ENCODE assay signal across 1 cellular context in genomic region chr20:62752671-62753501, GRCh38.
TF ChIP-seq lines count a peak whose summit lies in the region.

No MANE protein-coding gene starts in this region.

TF ChIP-seq in HepG2, 621 proteins besides CTCF, POLR2A, EP300 and RAD21 (continued from another document and continues in another):
- TF ChIP-seq ARID4A (CRISPR knock-in tag; IDR thresholded peaks at IDR 0.05; ENCODE audit: borderline replicate concordance) = peak; percentile 6; the same call in 1 of the 2 replicates
- TF ChIP-seq ZNF746 (CRISPR knock-in tag; IDR thresholded peaks at IDR 0.05) = 0 out of 2 replicates have a peak, but pooled peaks have one; percentile 53
- no peak for TF ChIP-seq DMAP1 (CRISPR knock-in tag; IDR thresholded peaks at IDR 0.05)
- TF ChIP-seq NR2F6 (IDR thresholded peaks at IDR 0.05) = no peak
- TF ChIP-seq NR2F6 (CRISPR knock-in tag; IDR thresholded peaks at IDR 0.05) = 0 out of 2 replicates have a peak, but pooled peaks have one; percentile 13
- TF ChIP-seq ZNF652 (CRISPR knock-in tag; IDR thresholded peaks at IDR 0.05; ENCODE audit: borderline replicate concordance, low read depth) = no peak
- no peak for TF ChIP-seq ZNF468 (CRISPR knock-in tag; IDR thresholded peaks at IDR 0.05)
- TF ChIP-seq MEIS2 (CRISPR knock-in tag; IDR thresholded peaks at IDR 0.05) = no peak; the same call in 1 of the 2 replicates
- 0 out of 2 replicates have a peak, but pooled peaks have one; percentile 48 for TF ChIP-seq ZNF776 (CRISPR knock-in tag; IDR thresholded peaks at IDR 0.05)
- TF ChIP-seq TRIM24 (CRISPR knock-in tag; IDR thresholded peaks at IDR 0.05) = no peak
- no peak for TF ChIP-seq ZNF768 (CRISPR knock-in tag; IDR thresholded peaks at IDR 0.05)
- TF ChIP-seq SIN3B (IDR thresholded peaks at IDR 0.05; ENCODE audit: low read length) = no peak
- no peak for TF ChIP-seq NR2F2 (IDR thresholded peaks at IDR 0.05; ENCODE audit: borderline replicate concordance, low read depth)
- TF ChIP-seq ZNF883 (CRISPR knock-in tag; IDR thresholded peaks at IDR 0.05; ENCODE audit: not compliant biosample characterization) = peak; percentile 33
- TF ChIP-seq CBX1 (IDR thresholded peaks at IDR 0.05; ENCODE audit: low read depth) = no peak
- TF ChIP-seq AGO1 (IDR thresholded peaks at IDR 0.05; ENCODE audit: low read depth, low read length, poor library complexity, severe bottlenecking) = no peak
- TF ChIP-seq PHF20 (CRISPR knock-in tag; IDR thresholded peaks at IDR 0.05) = no peak
- no peak for TF ChIP-seq ZFP1 (CRISPR knock-in tag; IDR thresholded peaks at IDR 0.05)
- no peak for TF ChIP-seq FOXM1 (CRISPR knock-in tag; IDR thresholded peaks at IDR 0.05)
- TF ChIP-seq GFI1 (CRISPR knock-in tag; IDR thresholded peaks at IDR 0.05; ENCODE audit: borderline replicate concordance) = no peak
- TF ChIP-seq NCOA2 (CRISPR knock-in tag; IDR thresholded peaks at IDR 0.05) = 0 out of 2 replicates have a peak, but pooled peaks have one; percentile 16
- no peak for TF ChIP-seq MIER3 (CRISPR knock-in tag; IDR thresholded peaks at IDR 0.05; ENCODE audit: borderline replicate concordance)
- TF ChIP-seq NRL (CRISPR knock-in tag; IDR thresholded peaks at IDR 0.05; ENCODE audit: borderline replicate concordance) = peak; percentile 58
- no peak for TF ChIP-seq ESRRA (CRISPR knock-in tag; IDR thresholded peaks at IDR 0.05; ENCODE audit: low read depth)
- TF ChIP-seq ZNF619 (CRISPR knock-in tag; IDR thresholded peaks at IDR 0.05) = no peak
- TF ChIP-seq ATF7 (IDR thresholded peaks at IDR 0.05) = no peak
- no peak for TF ChIP-seq ATF7 (CRISPR knock-in tag; IDR thresholded peaks at IDR 0.05)
- TF ChIP-seq ZNF224 (CRISPR knock-in tag; IDR thresholded peaks at IDR 0.05) = no peak
- no peak for TF ChIP-seq ATF7-NPFF (CRISPR knock-in tag; IDR thresholded peaks at IDR 0.05; ENCODE audit: low read depth)
- peak; percentile 55; the same call in 1 of the 2 replicates for TF ChIP-seq ZFX (CRISPR knock-in tag; IDR thresholded peaks at IDR 0.05; ENCODE audit: low read depth)
- no peak for TF ChIP-seq ONECUT2 (CRISPR knock-in tag; IDR thresholded peaks at IDR 0.05)
- TF ChIP-seq FOSL2 (CRISPR knock-in tag; IDR thresholded peaks at IDR 0.05) = peak; percentile 44
- peak; percentile 53; the same call in 1 of the 2 replicates for TF ChIP-seq ZNF687 (CRISPR knock-in tag; IDR thresholded peaks at IDR 0.05)
- TF ChIP-seq DNMT1 (CRISPR knock-in tag; IDR thresholded peaks at IDR 0.05) = no peak
- no peak for TF ChIP-seq ZBTB8A (CRISPR knock-in tag; IDR thresholded peaks at IDR 0.05; ENCODE audit: borderline replicate concordance, low read depth)
- TF ChIP-seq NFYC (CRISPR knock-in tag; IDR thresholded peaks at IDR 0.05) = no peak
- TF ChIP-seq ZNF496 (CRISPR knock-in tag; IDR thresholded peaks at IDR 0.05; ENCODE audit: insufficient replicate concordance) = no peak
- TF ChIP-seq ZNF253 (CRISPR knock-in tag; IDR thresholded peaks at IDR 0.05; ENCODE audit: borderline replicate concordance) = no peak
- TF ChIP-seq GLI4 (CRISPR knock-in tag; IDR thresholded peaks at IDR 0.05; ENCODE audit: borderline replicate concordance) = no peak
- no peak for TF ChIP-seq ZNF546 (CRISPR knock-in tag; conservative IDR thresholded peaks at IDR 0.05)
- TF ChIP-seq ZNF784 (CRISPR knock-in tag; IDR thresholded peaks at IDR 0.05; ENCODE audit: borderline replicate concordance) = no peak
- no peak for TF ChIP-seq ZNF740 (CRISPR knock-in tag; IDR thresholded peaks at IDR 0.05)
- TF ChIP-seq ZFY (CRISPR knock-in tag; IDR thresholded peaks at IDR 0.05) = peak; percentile 34; the same call in 1 of the 2 replicates
- 0 out of 2 replicates have a peak, but pooled peaks have one; percentile 73 for TF ChIP-seq MTF2 (CRISPR knock-in tag; IDR thresholded peaks at IDR 0.05; ENCODE audit: borderline replicate concordance)
- 0 out of 2 replicates have a peak, but pooled peaks have one; percentile 41 for TF ChIP-seq ZBTB46 (CRISPR knock-in tag; IDR thresholded peaks at IDR 0.05; ENCODE audit: borderline replicate concordance)
- no peak for TF ChIP-seq ZNF781 (CRISPR knock-in tag; IDR thresholded peaks at IDR 0.05; ENCODE audit: borderline replicate concordance, not compliant biosample characterization)
- peak; percentile 41 for TF ChIP-seq TEAD3 (CRISPR knock-in tag; optimal IDR thresholded peaks at IDR 0.05; ENCODE audit: borderline replicate concordance)
- no peak for TF ChIP-seq ZNF235 (CRISPR knock-in tag; IDR thresholded peaks at IDR 0.05; ENCODE audit: borderline replicate concordance)
- no peak for TF ChIP-seq NR2F1 (CRISPR knock-in tag; IDR thresholded peaks at IDR 0.05)
